ENCODE assay signal across 12 cellular contexts in genomic region chr7:38975944-38976392, GRCh38. TPM values are rescaled to one million over a fixed set of nuclear protein-coding genes. Genes with fewer than 3 reads are reported as not detected.
DNase-seq lines count a peak whose midpoint lies in the region; ATAC-seq and TF ChIP-seq lines count a peak whose summit lies in the region.
"Had no signal": no experiment of that assay in that cellular context is flagged by ENCODE, and none has a peak within 500 bp of the region (broad histone marks: within the 10 kb centered on the region; RNA-seq: fewer than 3 reads in every experiment).

No MANE protein-coding gene starts in this region.

- intact Hi-C loops in adrenal gland (cut with DNase I): no loop called here

- H3K4me3 Mint-ChIP-seq in activated CD4-positive, alpha-beta T cell treated with anti-CD3 and anti-CD28 coated beads, Interleukin-2, amount 10 ng/mL, durations not matched to agents 7 days and 5 days: no peak overlapping the region
- H3K4me3 Mint-ChIP-seq: CD4-positive, alpha-beta memory T cell had no signal

- H2AFZ ChIP-seq in fibroblast of lung (ENCODE audit: low read length) (no peak overlapping the region), osteoblast (ENCODE audit: low read length) (no peak overlapping the region)

- no peak for TF ChIP-seq CTCF in fibroblast of lung (conservative IDR thresholded peaks at IDR 0.05 in 1 of 2, IDR thresholded peaks at IDR 0.05 in 1 of 2; ENCODE audit: low read depth in 1 of 2, low read length in 2 of 2)
- TF ChIP-seq CTCF in osteoblast (IDR thresholded peaks at IDR 0.05; ENCODE audit: extremely low read depth, low read depth, low read length): no peak
- no peak for TF ChIP-seq CTCF in adrenal gland (IDR thresholded peaks at IDR 0.05)

- H3K27ac ChIP-seq in HUES64 (ENCODE audit: low read depth, low read length): no peak overlapping the region
- H3K27ac ChIP-seq in fibroblast of lung (ENCODE audit: insufficient read depth, low read length): no peak overlapping the region
- no peak overlapping the region for H3K27ac ChIP-seq in osteoblast (ENCODE audit: low read depth, low read length)
- H3K27ac ChIP-seq in adrenal gland: no peak overlapping the region
- H3K27ac ChIP-seq: KMS-11 had no signal

- H3K27me3 Mint-ChIP-seq in activated CD4-positive, alpha-beta T cell treated with anti-CD3 and anti-CD28 coated beads, Interleukin-2, amount 10 ng/mL, durations not matched to agents 7 days and 5 days: peaks cover 44% of the 10 kb centered on the region

- no peaks in the 10 kb centered on the region for H3K36me3 ChIP-seq in HUES64 (ENCODE audit: insufficient read depth, low read length)
- no peaks in the 10 kb centered on the region for H3K36me3 ChIP-seq in fibroblast of lung (ENCODE audit: control insufficient read depth, insufficient read depth, low read length)
- no peaks in the 10 kb centered on the region for H3K36me3 ChIP-seq in osteoblast (ENCODE audit: insufficient read depth, low read length)
- H3K36me3 ChIP-seq in adrenal gland (replicated peaks in 1 of 2): no peaks in the 10 kb centered on the region

- H3K9me3 ChIP-seq in HUES64 (ENCODE audit: insufficient read depth, low read depth, low read length) (no peaks in the 10 kb centered on the region), fibroblast of lung (ENCODE audit: control insufficient read depth, insufficient read depth, low read depth, low read length) (no peaks in the 10 kb centered on the region), osteoblast (ENCODE audit: low read depth, low read length) (no peaks in the 10 kb centered on the region), adrenal gland (replicated peaks in 1 of 3) (no peaks in the 10 kb centered on the region)

- no peak for TF ChIP-seq POLR2A in adrenal gland (IDR thresholded peaks at IDR 0.05)

- H3K4me2 ChIP-seq in fibroblast of lung (ENCODE audit: extremely low read depth, insufficient read depth, low read length): peak overlapping the region; percentile 32
- peak overlapping the region; percentile 28 for H3K4me2 ChIP-seq in osteoblast (ENCODE audit: insufficient read depth, low read length)
- H3K4me2 ChIP-seq: KMS-11 had no signal

- H3K9ac ChIP-seq in HUES64 (ENCODE audit: low read depth, low read length): no peak overlapping the region
- H3K9ac ChIP-seq in fibroblast of lung (ENCODE audit: insufficient read depth, low read length): no peak overlapping the region
- H3K9ac ChIP-seq: KMS-11 had no signal

- H4K20me1 ChIP-seq in fibroblast of lung (ENCODE audit: control insufficient read depth, extremely low read depth, insufficient read depth, low read length): no peaks in the 10 kb centered on the region
- H4K20me1 ChIP-seq in osteoblast (ENCODE audit: insufficient read depth, low read length): no peaks in the 10 kb centered on the region

- H3K9me3 Mint-ChIP-seq in activated CD4-positive, alpha-beta T cell treated with anti-CD3 and anti-CD28 coated beads, Interleukin-2, amount 10 ng/mL, durations not matched to agents 7 days and 5 days: no peaks in the 10 kb centered on the region

- DNase-seq in DMS 273 (lab: John Stamatoyannopoulos, UW; ENCODE audit: unreplicated experiment): peak; percentile 93
- DNase-seq in fibroblast of lung (ENCODE audit: low read depth in 2 of 2): peak in 1 of 2 donors; percentile 0
- peak; percentile 38 for DNase-seq in osteoblast (ENCODE audit: insufficient read length, low spot score, missing footprints)
- DNase-seq in stimulated activated CD8-positive, alpha-beta memory T cell treated with anti-CD3 and anti-CD28 coated beads, Interleukin-4, amount 100 ng/mL, for 48 hours: no peak
- no peak for DNase-seq in activated CD4-positive, alpha-beta T cell treated with anti-CD3 and anti-CD28 coated beads, Interleukin-2, amount 10 ng/mL, durations not matched to agents 7 days and 5 days
- DNase-seq in adrenal gland: no peak
- DNase-seq: CD4-positive, alpha-beta memory T cell; NCI-H526 treated with DMSO at 0.1 percent for 48 hours; stimulated activated CD4-positive, alpha-beta T cell treated with anti-CD3 and anti-CD28 coated beads, Interleukin-1b, Interleukin-23, amount 100 ng/mL, for 48 hours had no signal

- POLR2A ChIA-PET in activated CD4-positive, alpha-beta T cell treated with anti-CD3 and anti-CD28 coated beads, Interleukin-2, amount 10 ng/mL, durations not matched to agents 7 days and 5 days (lab: Charles Lee): no interaction called here

- WGBS in HUES64: 5% methylated on average over 38 of the region's 38 CpGs
- WGBS in adrenal gland, 4 donors: 0 to 3% (median 2%) methylated on average over 2 to 38 of the region's 38 CpGs; no CpG with 5 or more reads in 1 of the 4 donors

- no peak for ATAC-seq in HG03196 (IDR thresholded peaks at IDR 0.05; ENCODE audit: unreplicated experiment)

- no peak overlapping the region for H3K27ac Mint-ChIP-seq in activated CD4-positive, alpha-beta T cell treated with anti-CD3 and anti-CD28 coated beads, Interleukin-2, amount 10 ng/mL, durations not matched to agents 7 days and 5 days
- H3K27ac Mint-ChIP-seq: CD4-positive, alpha-beta memory T cell had no signal

- H3K79me2 ChIP-seq in fibroblast of lung (ENCODE audit: control insufficient read depth, insufficient read depth, low read length): no peaks in the 10 kb centered on the region
- no peaks in the 10 kb centered on the region for H3K79me2 ChIP-seq in osteoblast (ENCODE audit: insufficient read depth, low read length)

- H3K4me3 ChIP-seq in HUES64 (ENCODE audit: low read length): peak overlapping the region; percentile 57
- peak overlapping the region in 2 of 4 experiments; percentile 1 to 29 for H3K4me3 ChIP-seq in fibroblast of lung (replicated peaks in 1 of 4; ENCODE audit: control extremely low read depth in 1 of 4, insufficient read depth in 1 of 4, low read depth in 3 of 4, low read length in 4 of 4)
- H3K4me3 ChIP-seq in osteoblast (ENCODE audit: insufficient read depth, low read length): peak overlapping the region; percentile 30
- H3K4me3 ChIP-seq in adrenal gland: no peak overlapping the region

- no peaks in the 10 kb centered on the region for H3K36me3 Mint-ChIP-seq in activated CD4-positive, alpha-beta T cell treated with anti-CD3 and anti-CD28 coated beads, Interleukin-2, amount 10 ng/mL, durations not matched to agents 7 days and 5 days (ENCODE audit: low read depth)
- H3K36me3 Mint-ChIP-seq: CD4-positive, alpha-beta memory T cell had no signal

- H3K4me1 ChIP-seq in HUES64 (ENCODE audit: insufficient read depth, low read length): peaks cover 17% of the 10 kb centered on the region
- H3K4me1 ChIP-seq in fibroblast of lung (ENCODE audit: control insufficient read depth, extremely low read depth, insufficient read depth, low read length): no peaks in the 10 kb centered on the region
- H3K4me1 ChIP-seq in osteoblast (ENCODE audit: insufficient read depth, low read length): no peaks in the 10 kb centered on the region
- H3K4me1 ChIP-seq in adrenal gland (replicated peaks in 1 of 2): no peaks in the 10 kb centered on the region

- peaks cover 23% of the 10 kb centered on the region for H3K27me3 ChIP-seq in HUES64 (ENCODE audit: insufficient read depth, low read length)
- H3K27me3 ChIP-seq in fibroblast of lung (ENCODE audit: control insufficient read depth, insufficient read depth, low read length): peaks cover 8% of the 10 kb centered on the region
- H3K27me3 ChIP-seq in osteoblast (ENCODE audit: insufficient read depth, low read length): peaks cover 12% of the 10 kb centered on the region
- H3K27me3 ChIP-seq in adrenal gland: peaks cover 35% of the 10 kb centered on the region

- CTCF ChIA-PET in activated CD4-positive, alpha-beta T cell treated with anti-CD3 and anti-CD28 coated beads, Interleukin-2, amount 10 ng/mL, durations not matched to agents 7 days and 5 days (lab: Charles Lee): interaction anchor here (0.6 kb wide), 1 partner anchor 41 kb away, joined by 4 read pairs; no protein-coding TSS in a partner anchor

- no peaks in the 10 kb centered on the region for H3K4me1 Mint-ChIP-seq in activated CD4-positive, alpha-beta T cell treated with anti-CD3 and anti-CD28 coated beads, Interleukin-2, amount 10 ng/mL, durations not matched to agents 7 days and 5 days
- H3K4me1 Mint-ChIP-seq: CD4-positive, alpha-beta memory T cell had no signal

RNA-seq across cellular contexts. Expression of gene POU6F2, which starts 1.7 kb away (rescaled TPM):
- 1.4 TPM for polyA plus RNA-seq in HUES64 (2013, experiment 1 of 2)
- polyA plus RNA-seq in HUES64 (2013, experiment 2 of 2): 2.3 TPM
- under 0.01 TPM in 1 of 2 replicates, not detected in the other for total RNA-seq in fibroblast of lung
- polyA plus RNA-seq in fibroblast of lung: not detected in 2 replicates
- polyA plus RNA-seq in fibroblast of lung (2012): not detected in 2 replicates
- not detected in 2 replicates for polyA minus RNA-seq in fibroblast of lung (ENCODE audit: low replicate concordance)
- total RNA-seq in osteoblast: under 0.01 TPM in 1 of 2 replicates, not detected in the other
- under 1 TPM in 1 of 2 experiments, not detected in 1; 0.12 TPM for total RNA-seq in activated CD4-positive, alpha-beta T cell treated with anti-CD3 and anti-CD28 coated beads, Interleukin-2, amount 10 ng/mL, durations not matched to agents 7 days and 5 days
- under 1 TPM in 2 of 8 donors, not detected in 6; 0.19 to 0.31 TPM for total RNA-seq in adrenal gland
- polyA plus RNA-seq in adrenal gland: under 1 TPM in 1 of 3 donors, not detected in 2; 0.03 TPM
- total RNA-seq: CD4-positive, alpha-beta memory T cell had no signal
- polyA plus RNA-seq: CD4-positive, alpha-beta memory T cell had no signal

Comparison
In these comparisons a context has a peak if more than half of its experiments do, and no peak if none do; other contexts are left out.
1. DNase-seq: peak in DMS 273 (single experiment) and osteoblast (single experiment); none in stimulated activated CD8-positive, alpha-beta memory T cell treated with anti-CD3 and anti-CD28 coated beads, Interleukin-4, amount 100 ng/mL, for 48 hours (single experiment), activated CD4-positive, alpha-beta T cell treated with anti-CD3 and anti-CD28 coated beads, Interleukin-2, amount 10 ng/mL, durations not matched to agents 7 days and 5 days (single experiment) and adrenal gland (0 of 7).
2. H3K4me3 ChIP-seq: peak in HUES64 (single experiment) and osteoblast (single experiment); none in adrenal gland (0 of 4).